In the genomic region with DNA sequence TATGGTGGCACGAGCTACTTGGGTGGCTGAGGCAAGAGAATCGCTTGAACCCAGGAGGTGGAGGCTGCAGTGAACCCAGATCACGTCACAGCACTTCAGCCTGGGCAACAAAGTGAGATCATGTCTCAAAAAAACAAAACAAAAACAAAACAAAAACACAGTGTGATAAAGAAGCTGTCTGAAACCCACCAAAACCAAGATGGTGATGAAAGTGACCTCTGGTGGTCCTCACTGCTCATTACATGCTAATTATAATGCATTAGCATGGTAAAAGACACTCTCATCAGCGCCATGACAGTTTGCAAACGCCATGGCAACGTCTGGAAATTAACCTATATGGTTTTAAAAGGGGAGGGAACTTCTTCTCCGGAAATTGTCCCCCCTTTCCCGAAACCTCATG, we compare ENCODE assay signal across 1 cellular context.
TF ChIP-seq lines count a peak whose summit lies in the region.

No MANE protein-coding gene starts in this region.

TF ChIP-seq in K562, 482 proteins besides CTCF, POLR2A, EP300 and RAD21 (continued from another document):
- TF ChIP-seq, protein P1, sequence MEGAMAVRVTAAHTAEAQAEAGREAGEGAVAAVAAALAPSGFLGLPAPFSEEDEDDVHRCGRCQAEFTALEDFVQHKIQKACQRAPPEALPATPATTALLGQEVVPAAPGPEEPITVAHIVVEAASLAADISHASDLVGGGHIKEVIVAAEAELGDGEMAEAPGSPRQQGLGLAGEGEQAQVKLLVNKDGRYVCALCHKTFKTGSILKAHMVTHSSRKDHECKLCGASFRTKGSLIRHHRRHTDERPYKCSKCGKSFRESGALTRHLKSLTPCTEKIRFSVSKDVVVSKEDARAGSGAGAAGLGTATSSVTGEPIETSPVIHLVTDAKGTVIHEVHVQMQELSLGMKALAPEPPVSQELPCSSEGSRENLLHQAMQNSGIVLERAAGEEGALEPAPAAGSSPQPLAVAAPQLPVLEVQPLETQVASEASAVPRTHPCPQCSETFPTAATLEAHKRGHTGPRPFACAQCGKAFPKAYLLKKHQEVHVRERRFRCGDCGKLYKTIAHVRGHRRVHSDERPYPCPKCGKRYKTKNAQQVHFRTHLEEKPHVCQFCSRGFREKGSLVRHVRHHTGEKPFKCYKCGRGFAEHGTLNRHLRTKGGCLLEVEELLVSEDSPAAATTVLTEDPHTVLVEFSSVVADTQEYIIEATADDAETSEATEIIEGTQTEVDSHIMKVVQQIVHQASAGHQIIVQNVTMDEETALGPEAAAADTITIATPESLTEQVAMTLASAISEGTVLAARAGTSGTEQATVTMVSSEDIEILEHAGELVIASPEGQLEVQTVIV (CRISPR knock-in tag; IDR thresholded peaks at IDR 0.05; ENCODE audit: borderline replicate concordance): no peak
- no peak for TF ChIP-seq CREB1 (IDR thresholded peaks at IDR 0.05)
- 0 out of 2 replicates have a peak, but pooled peaks have one; percentile 52 for TF ChIP-seq CREB1 (CRISPR knock-in tag; IDR thresholded peaks at IDR 0.05)
- TF ChIP-seq BDP1 (IDR thresholded peaks at IDR 0.05; ENCODE audit: insufficient read depth, insufficient read length): no peak
- no peak for TF ChIP-seq KDM4B (IDR thresholded peaks at IDR 0.05; ENCODE audit: borderline replicate concordance in 2 of 2, low read depth in 1 of 2)
- TF ChIP-seq FOS (IDR thresholded peaks at IDR 0.05; ENCODE audit: extremely low read depth, insufficient read length): no peak
- no peak for TF ChIP-seq PHTF2 (CRISPR knock-in tag; IDR thresholded peaks at IDR 0.05)
- no peak for TF ChIP-seq NR2F6 (CRISPR knock-in tag; IDR thresholded peaks at IDR 0.05)
- TF ChIP-seq MEIS2 (IDR thresholded peaks at IDR 0.05; ENCODE audit: partially characterized antibody): no peak
- 0 out of 2 replicates have a peak, but pooled peaks have one; percentile 56 for TF ChIP-seq GABPB1 (CRISPR knock-in tag; IDR thresholded peaks at IDR 0.05)
- TF ChIP-seq MCM3 (IDR thresholded peaks at IDR 0.05): no peak
- TF ChIP-seq RB1 (IDR thresholded peaks at IDR 0.05; ENCODE audit: low read depth): no peak
- TF ChIP-seq, protein P2, sequence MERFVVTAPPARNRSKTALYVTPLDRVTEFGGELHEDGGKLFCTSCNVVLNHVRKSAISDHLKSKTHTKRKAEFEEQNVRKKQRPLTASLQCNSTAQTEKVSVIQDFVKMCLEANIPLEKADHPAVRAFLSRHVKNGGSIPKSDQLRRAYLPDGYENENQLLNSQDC (CRISPR knock-in tag; IDR thresholded peaks at IDR 0.05): no peak
- TF ChIP-seq ZNF197 (CRISPR knock-in tag; IDR thresholded peaks at IDR 0.05; ENCODE audit: low read depth): no peak
- TF ChIP-seq ZNF217 (CRISPR knock-in tag; IDR thresholded peaks at IDR 0.05): no peak
- TF ChIP-seq SMARCB1 (IDR thresholded peaks at IDR 0.05; ENCODE audit: insufficient read length, low read depth): no peak
- TF ChIP-seq HNRNPK (IDR thresholded peaks at IDR 0.05; ENCODE audit: low read depth, low read length, poor library complexity, severe bottlenecking): no peak
- TF ChIP-seq PHF8 (IDR thresholded peaks at IDR 0.05; ENCODE audit: borderline replicate concordance, low read length): no peak
- no peak for TF ChIP-seq KAT7 (CRISPR knock-in tag; IDR thresholded peaks at IDR 0.05; ENCODE audit: borderline replicate concordance)
- TF ChIP-seq, protein P3, sequence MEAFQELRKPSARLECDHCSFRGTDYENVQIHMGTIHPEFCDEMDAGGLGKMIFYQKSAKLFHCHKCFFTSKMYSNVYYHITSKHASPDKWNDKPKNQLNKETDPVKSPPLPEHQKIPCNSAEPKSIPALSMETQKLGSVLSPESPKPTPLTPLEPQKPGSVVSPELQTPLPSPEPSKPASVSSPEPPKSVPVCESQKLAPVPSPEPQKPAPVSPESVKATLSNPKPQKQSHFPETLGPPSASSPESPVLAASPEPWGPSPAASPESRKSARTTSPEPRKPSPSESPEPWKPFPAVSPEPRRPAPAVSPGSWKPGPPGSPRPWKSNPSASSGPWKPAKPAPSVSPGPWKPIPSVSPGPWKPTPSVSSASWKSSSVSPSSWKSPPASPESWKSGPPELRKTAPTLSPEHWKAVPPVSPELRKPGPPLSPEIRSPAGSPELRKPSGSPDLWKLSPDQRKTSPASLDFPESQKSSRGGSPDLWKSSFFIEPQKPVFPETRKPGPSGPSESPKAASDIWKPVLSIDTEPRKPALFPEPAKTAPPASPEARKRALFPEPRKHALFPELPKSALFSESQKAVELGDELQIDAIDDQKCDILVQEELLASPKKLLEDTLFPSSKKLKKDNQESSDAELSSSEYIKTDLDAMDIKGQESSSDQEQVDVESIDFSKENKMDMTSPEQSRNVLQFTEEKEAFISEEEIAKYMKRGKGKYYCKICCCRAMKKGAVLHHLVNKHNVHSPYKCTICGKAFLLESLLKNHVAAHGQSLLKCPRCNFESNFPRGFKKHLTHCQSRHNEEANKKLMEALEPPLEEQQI (IDR thresholded peaks at IDR 0.05): no peak
- TF ChIP-seq ZNF431 (CRISPR knock-in tag; IDR thresholded peaks at IDR 0.05): no peak
- TF ChIP-seq, protein P4, sequence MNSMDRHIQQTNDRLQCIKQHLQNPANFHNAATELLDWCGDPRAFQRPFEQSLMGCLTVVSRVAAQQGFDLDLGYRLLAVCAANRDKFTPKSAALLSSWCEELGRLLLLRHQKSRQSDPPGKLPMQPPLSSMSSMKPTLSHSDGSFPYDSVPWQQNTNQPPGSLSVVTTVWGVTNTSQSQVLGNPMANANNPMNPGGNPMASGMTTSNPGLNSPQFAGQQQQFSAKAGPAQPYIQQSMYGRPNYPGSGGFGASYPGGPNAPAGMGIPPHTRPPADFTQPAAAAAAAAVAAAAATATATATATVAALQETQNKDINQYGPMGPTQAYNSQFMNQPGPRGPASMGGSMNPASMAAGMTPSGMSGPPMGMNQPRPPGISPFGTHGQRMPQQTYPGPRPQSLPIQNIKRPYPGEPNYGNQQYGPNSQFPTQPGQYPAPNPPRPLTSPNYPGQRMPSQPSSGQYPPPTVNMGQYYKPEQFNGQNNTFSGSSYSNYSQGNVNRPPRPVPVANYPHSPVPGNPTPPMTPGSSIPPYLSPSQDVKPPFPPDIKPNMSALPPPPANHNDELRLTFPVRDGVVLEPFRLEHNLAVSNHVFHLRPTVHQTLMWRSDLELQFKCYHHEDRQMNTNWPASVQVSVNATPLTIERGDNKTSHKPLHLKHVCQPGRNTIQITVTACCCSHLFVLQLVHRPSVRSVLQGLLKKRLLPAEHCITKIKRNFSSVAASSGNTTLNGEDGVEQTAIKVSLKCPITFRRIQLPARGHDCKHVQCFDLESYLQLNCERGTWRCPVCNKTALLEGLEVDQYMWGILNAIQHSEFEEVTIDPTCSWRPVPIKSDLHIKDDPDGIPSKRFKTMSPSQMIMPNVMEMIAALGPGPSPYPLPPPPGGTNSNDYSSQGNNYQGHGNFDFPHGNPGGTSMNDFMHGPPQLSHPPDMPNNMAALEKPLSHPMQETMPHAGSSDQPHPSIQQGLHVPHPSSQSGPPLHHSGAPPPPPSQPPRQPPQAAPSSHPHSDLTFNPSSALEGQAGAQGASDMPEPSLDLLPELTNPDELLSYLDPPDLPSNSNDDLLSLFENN (IDR thresholded peaks at IDR 0.05; ENCODE audit: low read depth in 2 of 2, low read length in 2 of 2): no peak
- peak in 2 of 3 experiments; percentile 25 to 84 for TF ChIP-seq YY1 (IDR thresholded peaks at IDR 0.05; ENCODE audit: borderline replicate concordance in 1 of 3, control insufficient read depth in 1 of 3, extremely low read depth in 1 of 3, insufficient read depth in 3 of 3, insufficient read length in 1 of 3, insufficient replicate concordance in 2 of 3, low read depth in 1 of 3, low read length in 2 of 3)
- peak; percentile 22; the same call in 1 of the 2 replicates for TF ChIP-seq JUND (IDR thresholded peaks at IDR 0.05; ENCODE audit: borderline replicate concordance, low read depth, low read length)
- no peak; the same call in 2 of the 3 replicates for TF ChIP-seq JUND (tag; IDR thresholded peaks at IDR 0.05; ENCODE audit: borderline replicate concordance, low read depth, low read length)
- TF ChIP-seq, protein P5, sequence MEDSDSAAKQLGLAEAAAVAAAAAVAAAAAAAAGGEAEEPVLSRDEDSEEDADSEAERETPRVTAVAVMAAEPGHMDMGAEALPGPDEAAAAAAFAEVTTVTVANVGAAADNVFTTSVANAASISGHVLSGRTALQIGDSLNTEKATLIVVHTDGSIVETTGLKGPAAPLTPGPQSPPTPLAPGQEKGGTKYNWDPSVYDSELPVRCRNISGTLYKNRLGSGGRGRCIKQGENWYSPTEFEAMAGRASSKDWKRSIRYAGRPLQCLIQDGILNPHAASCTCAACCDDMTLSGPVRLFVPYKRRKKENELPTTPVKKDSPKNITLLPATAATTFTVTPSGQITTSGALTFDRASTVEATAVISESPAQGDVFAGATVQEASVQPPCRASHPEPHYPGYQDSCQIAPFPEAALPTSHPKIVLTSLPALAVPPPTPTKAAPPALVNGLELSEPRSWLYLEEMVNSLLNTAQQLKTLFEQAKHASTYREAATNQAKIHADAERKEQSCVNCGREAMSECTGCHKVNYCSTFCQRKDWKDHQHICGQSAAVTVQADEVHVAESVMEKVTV (CRISPR knock-in tag; IDR thresholded peaks at IDR 0.05): peak; percentile 43; the same call in 1 of the 2 replicates
- no peak for TF ChIP-seq NR2C2 (CRISPR knock-in tag; IDR thresholded peaks at IDR 0.05)
- TF ChIP-seq NR2C2 (tag; IDR thresholded peaks at IDR 0.05): peak; percentile 1; the same call in 1 of the 2 replicates
- no peak for TF ChIP-seq BACH1 (tag; IDR thresholded peaks at IDR 0.05)
- TF ChIP-seq KAT2B (IDR thresholded peaks at IDR 0.05; ENCODE audit: low read depth, low read length): no peak
- 0 out of 2 replicates have a peak, but pooled peaks have one; percentile 15 for TF ChIP-seq CTBP1 (IDR thresholded peaks at IDR 0.05; ENCODE audit: borderline replicate concordance)
- TF ChIP-seq IFI16 (CRISPR knock-in tag; IDR thresholded peaks at IDR 0.05): no peak
